1 cellular context compared by ENCODE assay signal in genomic region chr11:11732116-11732515, GRCh38.
TF ChIP-seq lines count a peak whose summit lies in the region.

No MANE protein-coding gene starts in this region.

TF ChIP-seq in IMR-90, 13 proteins besides CTCF, POLR2A, EP300 and RAD21 (continued from another document):
- TF ChIP-seq ELK1 (IDR thresholded peaks at IDR 0.05; ENCODE audit: borderline replicate concordance, low read depth, low read length) = no peak
- TF ChIP-seq BHLHE40 (IDR thresholded peaks at IDR 0.05; ENCODE audit: low read depth, low read length) = no peak
- no peak for TF ChIP-seq FOS (IDR thresholded peaks at IDR 0.05; ENCODE audit: low read depth, low read length)
- no peak for TF ChIP-seq RFX5 (IDR thresholded peaks at IDR 0.05; ENCODE audit: low read depth, low read length)
- TF ChIP-seq CHD1 (IDR thresholded peaks at IDR 0.05; ENCODE audit: low read depth, low read length) = no peak
- TF ChIP-seq, protein P1, sequence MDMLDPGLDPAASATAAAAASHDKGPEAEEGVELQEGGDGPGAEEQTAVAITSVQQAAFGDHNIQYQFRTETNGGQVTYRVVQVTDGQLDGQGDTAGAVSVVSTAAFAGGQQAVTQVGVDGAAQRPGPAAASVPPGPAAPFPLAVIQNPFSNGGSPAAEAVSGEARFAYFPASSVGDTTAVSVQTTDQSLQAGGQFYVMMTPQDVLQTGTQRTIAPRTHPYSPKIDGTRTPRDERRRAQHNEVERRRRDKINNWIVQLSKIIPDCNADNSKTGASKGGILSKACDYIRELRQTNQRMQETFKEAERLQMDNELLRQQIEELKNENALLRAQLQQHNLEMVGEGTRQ (IDR thresholded peaks at IDR 0.05; ENCODE audit: low read depth, low read length) = no peak
TF ChIP-seq in IMR-90: peak in this region for 0.
